In genomic region chr1:171142451-171143121, GRCh38 we compare ENCODE assay signal across 11 cellular contexts. TPM values are rescaled to one million over a fixed set of nuclear protein-coding genes. Genes with fewer than 3 reads are reported as not detected.
DNase-seq lines count a peak whose midpoint lies in the region; ATAC-seq and TF ChIP-seq lines count a peak whose summit lies in the region.
"Had no signal": no experiment of that assay in that cellular context is flagged by ENCODE, and none has a peak within 500 bp of the region (broad histone marks: within the 10 kb centered on the region; RNA-seq: fewer than 3 reads in every experiment).

No MANE protein-coding gene starts in this region.

- intact Hi-C loops in Right ventricle myocardium inferior (cut with DNase I) = loop anchor here (1.0 to 5.0 kb wide), 4 partner anchors 36 to 81 kb away; no protein-coding TSS in a partner anchor
- intact Hi-C loops in cardiac septum (cut with DNase I) = loop anchor here (1.0 to 5.0 kb wide), 2 partner anchors 42 to 60 kb away; no protein-coding TSS in a partner anchor
- intact Hi-C loops in colonic mucosa (cut with DNase I) = no loop called here

- no peaks in the 10 kb centered on the region for H3K9me3 ChIP-seq in colonic mucosa
- H3K9me3 ChIP-seq in mucosa of rectum (ENCODE audit: control insufficient read depth in 2 of 2, low read length in 2 of 2) = no peaks in the 10 kb centered on the region

- CTCF ChIA-PET in activated CD4-positive, alpha-beta memory T cell treated with anti-CD3 and anti-CD28 coated beads, Interleukin-2, amount 10 ng/mL, durations not matched to agents 7 days and 5 days (lab: Charles Lee) = interaction anchor here (1.5 kb wide), 1 partner anchor 47 kb away, joined by 4 read pairs; no protein-coding TSS in a partner anchor

- no peaks in the 10 kb centered on the region for H3K9me3 Mint-ChIP-seq in activated CD4-positive, alpha-beta memory T cell treated with anti-CD3 and anti-CD28 coated beads, Interleukin-2, amount 10 ng/mL, durations not matched to agents 7 days and 5 days

- H3K36me3 Mint-ChIP-seq in activated CD4-positive, alpha-beta memory T cell treated with anti-CD3 and anti-CD28 coated beads, Interleukin-2, amount 10 ng/mL, durations not matched to agents 7 days and 5 days (ENCODE audit: low read depth) = no peaks in the 10 kb centered on the region

- no peak for TF ChIP-seq CTCF in colonic mucosa (IDR thresholded peaks at IDR 0.05)

- DNase-seq in Right ventricle myocardium inferior (ENCODE audit: missing footprints) (no peak), cardiac septum (ENCODE audit: low spot score) (no peak), colonic mucosa (peak; percentile 23)
- DNase-seq in activated CD4-positive, alpha-beta memory T cell treated with anti-CD3 and anti-CD28 coated beads, Interleukin-2, amount 10 ng/mL, durations not matched to agents 7 days and 5 days = no peak
- DNase-seq: ACHN; effector CD4-positive, alpha-beta T cell had no signal

- no peak overlapping the region for H3K4me3 Mint-ChIP-seq in activated CD4-positive, alpha-beta memory T cell treated with anti-CD3 and anti-CD28 coated beads, Interleukin-2, amount 10 ng/mL, durations not matched to agents 7 days and 5 days

- no peaks in the 10 kb centered on the region for H3K4me1 Mint-ChIP-seq in activated CD4-positive, alpha-beta memory T cell treated with anti-CD3 and anti-CD28 coated beads, Interleukin-2, amount 10 ng/mL, durations not matched to agents 7 days and 5 days

- H3K4me1 ChIP-seq in colonic mucosa (no peaks in the 10 kb centered on the region), mucosa of rectum (ENCODE audit: control insufficient read depth in 2 of 2, insufficient read depth in 2 of 2, low read length in 2 of 2) (no peaks in the 10 kb centered on the region)

- POLR2A ChIA-PET in activated CD4-positive, alpha-beta memory T cell treated with anti-CD3 and anti-CD28 coated beads, Interleukin-2, amount 10 ng/mL, durations not matched to agents 7 days and 5 days (lab: Charles Lee) = no interaction called here

- H3K36me3 ChIP-seq in colonic mucosa = no peaks in the 10 kb centered on the region
- no peaks in the 10 kb centered on the region for H3K36me3 ChIP-seq in mucosa of rectum (ENCODE audit: control insufficient read depth in 2 of 2, insufficient read depth in 2 of 2, low read length in 2 of 2)

- ATAC-seq in Right ventricle myocardium inferior = peak; percentile 51
- no peak for ATAC-seq in HG03095 (IDR thresholded peaks at IDR 0.05; ENCODE audit: unreplicated experiment)
- no peak for ATAC-seq in GM18517 (IDR thresholded peaks at IDR 0.05; ENCODE audit: unreplicated experiment)
- ATAC-seq in HG02571 (IDR thresholded peaks at IDR 0.05; ENCODE audit: unreplicated experiment) = no peak

- H3K27me3 Mint-ChIP-seq in activated CD4-positive, alpha-beta memory T cell treated with anti-CD3 and anti-CD28 coated beads, Interleukin-2, amount 10 ng/mL, durations not matched to agents 7 days and 5 days = peaks cover 7% of the 10 kb centered on the region

- H3K4me3 ChIP-seq in colonic mucosa (no peak overlapping the region), mucosa of rectum (ENCODE audit: low read length in 2 of 2) (peak overlapping the region in 1 of 2 donors; percentile 16)

- H3K9ac ChIP-seq in colonic mucosa (ENCODE audit: low read depth in 2 of 2, low read length in 2 of 2) = no peak overlapping the region
- H3K9ac ChIP-seq in mucosa of rectum (ENCODE audit: low read depth in 1 of 2, low read length in 2 of 2) = no peak overlapping the region

- no peak overlapping the region for H3K27ac ChIP-seq in colonic mucosa
- H3K27ac ChIP-seq in mucosa of rectum (ENCODE audit: low read depth in 2 of 2, low read length in 2 of 2) = peak overlapping the region; percentile 49 to 61
- H3K27ac ChIP-seq: VCaP had no signal

- H3K27ac Mint-ChIP-seq in activated CD4-positive, alpha-beta memory T cell treated with anti-CD3 and anti-CD28 coated beads, Interleukin-2, amount 10 ng/mL, durations not matched to agents 7 days and 5 days = no peak overlapping the region

- H3K27me3 ChIP-seq in colonic mucosa = no peaks in the 10 kb centered on the region
- H3K27me3 ChIP-seq in mucosa of rectum (ENCODE audit: control insufficient read depth in 2 of 2, insufficient read depth in 2 of 2, low read length in 2 of 2) = no peaks in the 10 kb centered on the region

RNA-seq across cellular contexts. Expression of gene FMO2, which starts 42.5 kb away (rescaled TPM):
- total RNA-seq in Right ventricle myocardium inferior (59.4 TPM), cardiac septum (19.8 TPM), colonic mucosa (1 to 10 TPM; 1.1 to 1.3 TPM)
- total RNA-seq in activated CD4-positive, alpha-beta memory T cell treated with anti-CD3 and anti-CD28 coated beads, Interleukin-2, amount 10 ng/mL, durations not matched to agents 7 days and 5 days = not detected

RNA-seq across cellular contexts. Expression of gene FMO3, which starts 51.9 kb away (rescaled TPM):
- total RNA-seq in Right ventricle myocardium inferior = 1.3 TPM
- 1.2 TPM for total RNA-seq in cardiac septum
- under 1 TPM; 0.19 to 0.42 TPM for total RNA-seq in colonic mucosa
- not detected for total RNA-seq in activated CD4-positive, alpha-beta memory T cell treated with anti-CD3 and anti-CD28 coated beads, Interleukin-2, amount 10 ng/mL, durations not matched to agents 7 days and 5 days
